Comparison of ENCODE assay signal across 8 cellular contexts in genomic region chr10:62047960-62048383, GRCh38.
DNase-seq lines count a peak whose midpoint lies in the region; ATAC-seq and TF ChIP-seq lines count a peak whose summit lies in the region.

No MANE protein-coding gene starts in this region.

- no peaks in the 10 kb centered on the region for H3K9me2 ChIP-seq in Loucy (replicated peaks; ENCODE audit: low read depth, low read length)
- no peaks in the 10 kb centered on the region for H3K9me2 ChIP-seq in hepatocyte (replicated peaks; ENCODE audit: insufficient read depth)

- peaks cover 8% of the 10 kb centered on the region for H3F3A ChIP-seq in Loucy (ENCODE audit: low read depth)

- H3K27me3 Mint-ChIP-seq in stimulated activated naive B cell treated with anti-CD40 and anti-IgM and Interleukin-4, amounts not matched to agents 10 μg/mL and 1 μg/mL and 100 μg/mL, for 72 hours: no peaks in the 10 kb centered on the region
- H3K27me3 Mint-ChIP-seq in endothelial cell (ENCODE audit: unreplicated experiment): no peaks in the 10 kb centered on the region

- peak overlapping the region; percentile 99 for H3K27ac Mint-ChIP-seq in stimulated activated naive B cell treated with anti-CD40 and anti-IgM and Interleukin-4, amounts not matched to agents 10 μg/mL and 1 μg/mL and 100 μg/mL, for 72 hours
- no peak overlapping the region for H3K27ac Mint-ChIP-seq in endothelial cell (ENCODE audit: unreplicated experiment)

- peak overlapping the region; percentile 71 for H3K4me2 ChIP-seq in Loucy (ENCODE audit: low read depth, low read length, poor library complexity, severe bottlenecking)
- H3K4me2 ChIP-seq in hepatocyte: peak overlapping the region; percentile 73

- ATAC-seq in stimulated activated naive B cell treated with anti-CD40 and anti-IgM and Interleukin-4, amounts not matched to agents 10 μg/mL and 1 μg/mL and 100 μg/mL, for 72 hours (replicated peaks): peak; percentile 42 to 44

- CTCF ChIA-PET in HEK293T (lab: Yijun Ruan, JAX): interaction anchor here (1.2 to 4.5 kb wide), 2 partner anchors 9 to 146 kb away, joined by 3 to 21 read pairs; no protein-coding TSS in a partner anchor

- H3K27me3 ChIP-seq in Loucy (ENCODE audit: insufficient read depth, low read length, poor library complexity, severe bottlenecking): no peaks in the 10 kb centered on the region
- H3K27me3 ChIP-seq in hepatocyte: no peaks in the 10 kb centered on the region
- H3K27me3 ChIP-seq in H7 (ENCODE audit: control insufficient read depth, insufficient read depth, low read length): no peaks in the 10 kb centered on the region; the same call in 1 of the 2 replicates

- H3K79me2 ChIP-seq in Loucy (ENCODE audit: insufficient read depth, low read length) (peaks cover 93% of the 10 kb centered on the region), hepatocyte (peaks cover 70% of the 10 kb centered on the region)

- 66% methylated on average over 2 of the region's 2 CpGs for WGBS in hepatocyte (ENCODE audit: low lambda C conversion rate, missing lambda C conversion rate)

- peaks cover 65 to 98% of the 10 kb centered on the region in 2 donors for H3K4me1 Mint-ChIP-seq in stimulated activated naive B cell treated with anti-CD40 and anti-IgM and Interleukin-4, amounts not matched to agents 10 μg/mL and 1 μg/mL and 100 μg/mL, for 72 hours
- H3K4me1 Mint-ChIP-seq in endothelial cell (ENCODE audit: unreplicated experiment): peaks cover 20% of the 10 kb centered on the region

- H3K4me1 ChIP-seq in Loucy (ENCODE audit: insufficient read depth, low read length, poor library complexity, severe bottlenecking) (peaks cover 82% of the 10 kb centered on the region), hepatocyte (ENCODE audit: insufficient read depth) (peaks cover 44% of the 10 kb centered on the region)

- H3K9ac ChIP-seq in Loucy (ENCODE audit: low read depth, low read length, poor library complexity, severe bottlenecking): peak overlapping the region; percentile 54

- H3K36me3 Mint-ChIP-seq in stimulated activated naive B cell treated with anti-CD40 and anti-IgM and Interleukin-4, amounts not matched to agents 10 μg/mL and 1 μg/mL and 100 μg/mL, for 72 hours: peaks cover 59 to 79% of the 10 kb centered on the region in 2 donors
- H3K36me3 Mint-ChIP-seq in endothelial cell (ENCODE audit: low read depth, unreplicated experiment): no peaks in the 10 kb centered on the region

- peaks cover 3% of the 10 kb centered on the region in 2 donors for H3K9me3 Mint-ChIP-seq in stimulated activated naive B cell treated with anti-CD40 and anti-IgM and Interleukin-4, amounts not matched to agents 10 μg/mL and 1 μg/mL and 100 μg/mL, for 72 hours
- no peaks in the 10 kb centered on the region for H3K9me3 Mint-ChIP-seq in endothelial cell (ENCODE audit: unreplicated experiment)

- H3K4me3 Mint-ChIP-seq in stimulated activated naive B cell treated with anti-CD40 and anti-IgM and Interleukin-4, amounts not matched to agents 10 μg/mL and 1 μg/mL and 100 μg/mL, for 72 hours: peak overlapping the region; percentile 86 to 88
- no peak overlapping the region for H3K4me3 Mint-ChIP-seq in endothelial cell (ENCODE audit: unreplicated experiment)

- H2AFZ ChIP-seq in Loucy (ENCODE audit: low read length): no peak overlapping the region
- no peak overlapping the region for H2AFZ ChIP-seq in hepatocyte

- peak overlapping the region; percentile 58 for H3K4me3 ChIP-seq in Loucy (ENCODE audit: low read length, poor library complexity, severe bottlenecking)
- H3K4me3 ChIP-seq in hepatocyte: no peak overlapping the region
- H3K4me3 ChIP-seq in H7 (ENCODE audit: insufficient read depth, low read depth, low read length): no peak overlapping the region

- peaks cover 20% of the 10 kb centered on the region for H4K20me1 ChIP-seq in Loucy (ENCODE audit: insufficient read depth, low read length, poor library complexity, severe bottlenecking)
- H4K20me1 ChIP-seq in hepatocyte (ENCODE audit: insufficient read depth, poor library complexity, severe bottlenecking): no peaks in the 10 kb centered on the region

- no peak for TF ChIP-seq CTCF in Loucy (conservative IDR thresholded peaks at IDR 0.05; ENCODE audit: low read length)
- TF ChIP-seq CTCF in hepatocyte (IDR thresholded peaks at IDR 0.05; ENCODE audit: poor library complexity): no peak
- TF ChIP-seq CTCF in endothelial cell (IDR thresholded peaks at IDR 0.05; ENCODE audit: unreplicated experiment): no peak

- H3K9me3 ChIP-seq in Loucy (ENCODE audit: insufficient read depth, low read depth, low read length) (no peaks in the 10 kb centered on the region), hepatocyte (ENCODE audit: low read depth) (no peaks in the 10 kb centered on the region)

- DNase-seq in activated gamma-delta T cell treated with anti-CD3 and anti-CD28 coated beads, Interleukin-2, amount 50 U/mL, for 16 hours (ENCODE audit: low read depth): peak; percentile 24
- peak; percentile 30 for DNase-seq in hepatocyte (ENCODE audit: low spot score)
- peak; percentile 53 for DNase-seq in stimulated activated naive B cell treated with anti-CD40 and anti-IgM and Interleukin-4, amounts not matched to agents 10 μg/mL and 1 μg/mL and 100 μg/mL, for 72 hours
- DNase-seq in NCI-H82 treated with DMSO at 0.1 percent for 48 hours (lab: John Stamatoyannopoulos, UW; ENCODE audit: unreplicated experiment): no peak
- DNase-seq in endothelial cell (ENCODE audit: low spot score): no peak
- no peak for DNase-seq in HEK293T (ENCODE audit: extremely low spot score)
- no peak for DNase-seq in H7

- peak overlapping the region; percentile 95 for H3K27ac ChIP-seq in hepatocyte

- H3K36me3 ChIP-seq in Loucy (ENCODE audit: insufficient read depth, low read length) (peaks cover 33% of the 10 kb centered on the region), hepatocyte (replicated peaks; ENCODE audit: insufficient read depth, low read depth) (no peaks in the 10 kb centered on the region), H7 (replicated peaks; ENCODE audit: control insufficient read depth, insufficient read depth, low read length) (no peaks in the 10 kb centered on the region)

- POLR2A ChIA-PET in HEK293T (lab: Yijun Ruan, JAX): no interaction called here

TF ChIP-seq in HEK293T, 16 proteins besides CTCF, POLR2A, EP300 and RAD21:
- no peak for TF ChIP-seq FOXM1 (IDR thresholded peaks at IDR 0.05; ENCODE audit: borderline replicate concordance)
- TF ChIP-seq SUZ12 (IDR thresholded peaks at IDR 0.05): no peak
- TF ChIP-seq HDGF (IDR thresholded peaks at IDR 0.05; ENCODE audit: borderline replicate concordance): no peak
- no peak for TF ChIP-seq ZNF384 (IDR thresholded peaks at IDR 0.05)
- no peak for TF ChIP-seq LEF1 (IDR thresholded peaks at IDR 0.05; ENCODE audit: borderline replicate concordance)
- no peak for TF ChIP-seq NFRKB (IDR thresholded peaks at IDR 0.05)
- no peak for TF ChIP-seq L3MBTL2 (conservative IDR thresholded peaks at IDR 0.05)
- TF ChIP-seq TARDBP (IDR thresholded peaks at IDR 0.05): no peak
- no peak for TF ChIP-seq FOXA1 (IDR thresholded peaks at IDR 0.05)
- no peak for TF ChIP-seq SP1 (IDR thresholded peaks at IDR 0.05)
- TF ChIP-seq CTBP1 (IDR thresholded peaks at IDR 0.05; ENCODE audit: borderline replicate concordance): no peak
- TF ChIP-seq BHLHE40 (IDR thresholded peaks at IDR 0.05; ENCODE audit: borderline replicate concordance): no peak
- TF ChIP-seq ARNT (IDR thresholded peaks at IDR 0.05): no peak
- no peak for TF ChIP-seq PKNOX1 (IDR thresholded peaks at IDR 0.05)
- TF ChIP-seq FOXK2 (IDR thresholded peaks at IDR 0.05): no peak
- TF ChIP-seq ELF4 (IDR thresholded peaks at IDR 0.05): no peak

Comparison
In these comparisons a context has a peak if more than half of its experiments do, and no peak if none do; other contexts are left out.
1. DNase-seq: peak in activated gamma-delta T cell treated with anti-CD3 and anti-CD28 coated beads, Interleukin-2, amount 50 U/mL, for 16 hours (single experiment), hepatocyte (single experiment) and stimulated activated naive B cell treated with anti-CD40 and anti-IgM and Interleukin-4, amounts not matched to agents 10 μg/mL and 1 μg/mL and 100 μg/mL, for 72 hours (single experiment); none in NCI-H82 treated with DMSO at 0.1 percent for 48 hours (single experiment), endothelial cell (single experiment), HEK293T (single experiment) and H7 (single experiment).